In genomic region chr2:111919794-111920608, GRCh38 we compare ENCODE assay signal across 1 cellular context.
TF ChIP-seq lines count a peak whose summit lies in the region.

No MANE protein-coding gene starts in this region.

TF ChIP-seq in HepG2, 621 proteins besides CTCF, POLR2A, EP300 and RAD21 (continued from another document and continues in another):
- TF ChIP-seq E2F2 (CRISPR knock-in tag; IDR thresholded peaks at IDR 0.05; ENCODE audit: borderline replicate concordance) (0 out of 2 replicates have a peak, but pooled peaks have one; percentile 82), ZSCAN5A (CRISPR knock-in tag; IDR thresholded peaks at IDR 0.05; ENCODE audit: borderline replicate concordance) (peak; percentile 26; the same call in 1 of the 2 replicates), EED (CRISPR knock-in tag; IDR thresholded peaks at IDR 0.05) (no peak), SIN3A (IDR thresholded peaks at IDR 0.05; ENCODE audit: borderline replicate concordance, low read depth, low read length) (0 out of 2 replicates have a peak, but pooled peaks have one; percentile 15), TFDP1 (CRISPR knock-in tag; IDR thresholded peaks at IDR 0.05; ENCODE audit: borderline replicate concordance) (no peak; the same call in 1 of the 2 replicates), ZNF563 (CRISPR knock-in tag; IDR thresholded peaks at IDR 0.05) (no peak), THAP9 (CRISPR knock-in tag; IDR thresholded peaks at IDR 0.05; ENCODE audit: borderline replicate concordance) (peak; percentile 35; the same call in 1 of the 2 replicates), ZNF501 (CRISPR knock-in tag; IDR thresholded peaks at IDR 0.05) (no peak), ZNF558 (CRISPR knock-in tag; IDR thresholded peaks at IDR 0.05; ENCODE audit: borderline replicate concordance) (no peak), MXI1 (IDR thresholded peaks at IDR 0.05; ENCODE audit: borderline replicate concordance, low read depth, low read length) (peak; percentile 55; the same call in 1 of the 3 replicates), ZNF775 (CRISPR knock-in tag; IDR thresholded peaks at IDR 0.05; ENCODE audit: borderline replicate concordance) (no peak), HNF4G (IDR thresholded peaks at IDR 0.05; ENCODE audit: borderline replicate concordance, low read depth, low read length) (peak; percentile 4; the same call in 1 of the 2 replicates), HNF4G (CRISPR knock-in tag; IDR thresholded peaks at IDR 0.05; ENCODE audit: borderline replicate concordance, low read depth) (no peak; the same call in 1 of the 2 replicates), SYNCRIP (IDR thresholded peaks at IDR 0.05; ENCODE audit: insufficient read depth, low read depth, low read length) (no peak), ESRRA (CRISPR knock-in tag; IDR thresholded peaks at IDR 0.05; ENCODE audit: low read depth) (peak; percentile 38), PHF21A (CRISPR knock-in tag; IDR thresholded peaks at IDR 0.05) (peak; percentile 58), KDM1A (CRISPR knock-in tag; IDR thresholded peaks at IDR 0.05) (no peak), HNF4A (CRISPR knock-in tag; IDR thresholded peaks at IDR 0.05) (peak; percentile 78), SIX1 (CRISPR knock-in tag; IDR thresholded peaks at IDR 0.05; ENCODE audit: borderline replicate concordance) (no peak), ZNF619 (CRISPR knock-in tag; IDR thresholded peaks at IDR 0.05) (0 out of 2 replicates have a peak, but pooled peaks have one; percentile 67), ZNF546 (CRISPR knock-in tag; conservative IDR thresholded peaks at IDR 0.05) (no peak), JUN (CRISPR knock-in tag; IDR thresholded peaks at IDR 0.05) (0 out of 2 replicates have a peak, but pooled peaks have one; percentile 47), ZNF251 (CRISPR knock-in tag; IDR thresholded peaks at IDR 0.05) (no peak), EZH2 (conservative IDR thresholded peaks at IDR 0.05; ENCODE audit: low read depth, low read length) (no peak), PRPF4 (IDR thresholded peaks at IDR 0.05; ENCODE audit: low read depth, low read length, poor library complexity, severe bottlenecking) (no peak), ZNF275 (CRISPR knock-in tag; IDR thresholded peaks at IDR 0.05; ENCODE audit: borderline replicate concordance) (no peak), ZBTB33 (CRISPR knock-in tag; IDR thresholded peaks at IDR 0.05) (0 out of 2 replicates have a peak, but pooled peaks have one; percentile 52), ZNF792 (CRISPR knock-in tag; IDR thresholded peaks at IDR 0.05) (no peak; the same call in 1 of the 2 replicates), SP4 (CRISPR knock-in tag; IDR thresholded peaks at IDR 0.05) (peak; percentile 76; the same call in 1 of the 2 replicates), SRSF4 (IDR thresholded peaks at IDR 0.05; ENCODE audit: low read depth, low read length, poor library complexity, severe bottlenecking) (no peak), ZNF614 (CRISPR knock-in tag; IDR thresholded peaks at IDR 0.05; ENCODE audit: borderline replicate concordance) (peak; percentile 98), GZF1 (CRISPR knock-in tag; IDR thresholded peaks at IDR 0.05) (no peak), ATAD3A (CRISPR knock-in tag; IDR thresholded peaks at IDR 0.05) (no peak), ZNF644 (CRISPR knock-in tag; IDR thresholded peaks at IDR 0.05; ENCODE audit: low read depth) (peak; percentile 45; the same call in 1 of the 2 replicates), FIP1L1 (IDR thresholded peaks at IDR 0.05; ENCODE audit: borderline replicate concordance, insufficient read depth, low read depth, low read length) (no peak), ZNF235 (CRISPR knock-in tag; IDR thresholded peaks at IDR 0.05; ENCODE audit: borderline replicate concordance) (no peak), IRF1 (CRISPR knock-in tag; IDR thresholded peaks at IDR 0.05; ENCODE audit: low read depth) (no peak), CERS6 (CRISPR knock-in tag; IDR thresholded peaks at IDR 0.05) (no peak), JARID2 (CRISPR knock-in tag; IDR thresholded peaks at IDR 0.05; ENCODE audit: insufficient replicate concordance) (no peak), SOX6 (IDR thresholded peaks at IDR 0.05) (no peak), SOX6 (CRISPR knock-in tag; IDR thresholded peaks at IDR 0.05) (peak; percentile 75), TFAP4 (IDR thresholded peaks at IDR 0.05; ENCODE audit: borderline replicate concordance, low read depth) (no peak), MED13 (CRISPR knock-in tag; IDR thresholded peaks at IDR 0.05) (0 out of 2 replicates have a peak, but pooled peaks have one; percentile 67), ZFAT (CRISPR knock-in tag; conservative IDR thresholded peaks at IDR 0.05) (no peak), ZNF460 (CRISPR knock-in tag; IDR thresholded peaks at IDR 0.05; ENCODE audit: borderline replicate concordance) (no peak), ZNF24 (IDR thresholded peaks at IDR 0.05) (no peak), SNAI1 (CRISPR knock-in tag; IDR thresholded peaks at IDR 0.05; ENCODE audit: borderline replicate concordance) (no peak), RFXANK (CRISPR knock-in tag; IDR thresholded peaks at IDR 0.05) (no peak), AKAP8 (CRISPR knock-in tag; IDR thresholded peaks at IDR 0.05) (no peak), ZNF672 (CRISPR knock-in tag; IDR thresholded peaks at IDR 0.05) (no peak), SNAPC5 (CRISPR knock-in tag; IDR thresholded peaks at IDR 0.05; ENCODE audit: borderline replicate concordance) (no peak), CC2D1A (CRISPR knock-in tag; IDR thresholded peaks at IDR 0.05) (no peak), TARDBP (CRISPR knock-in tag; IDR thresholded peaks at IDR 0.05) (peak; percentile 66), IRF9 (CRISPR knock-in tag; IDR thresholded peaks at IDR 0.05; ENCODE audit: borderline replicate concordance) (0 out of 2 replicates have a peak, but pooled peaks have one; percentile 9), RELA (CRISPR knock-in tag; IDR thresholded peaks at IDR 0.05) (no peak), FOXA1 (IDR thresholded peaks at IDR 0.05) (no peak), FOXA1 (CRISPR knock-in tag; IDR thresholded peaks at IDR 0.05) (no peak; the same call in 1 of the 2 replicates)
